In genomic region chr17:81453712-81454111, GRCh38 we compare ENCODE assay signal across 13 cellular contexts. TPM values are rescaled to one million over a fixed set of nuclear protein-coding genes. Genes with fewer than 3 reads are reported as not detected.
DNase-seq lines count a peak whose midpoint lies in the region.
"Had no signal": no experiment of that assay in that cellular context is flagged by ENCODE, and none has a peak within 500 bp of the region (broad histone marks: within the 10 kb centered on the region; RNA-seq: fewer than 3 reads in every experiment).

No MANE protein-coding gene starts in this region.

- no peaks in the 10 kb centered on the region for H3K9me2 ChIP-seq in Karpas-422 (replicated peaks; ENCODE audit: insufficient read depth, low read length)

- H3K4me1 Mint-ChIP-seq in activated T-helper 1 cell treated with anti-CD3 and anti-CD28 coated beads, Interleukin-12 subunit alpha, Interleukin-12 subunit beta, Interleukin-2, Interleukin-4 antibody, amounts not matched to agents 30 ng/mL and 10 ng/mL and 1 ng/mL, durations not matched to agents 14 hours and 24 hours and 36 hours (ENCODE audit: low read depth) = no peaks in the 10 kb centered on the region

- H4K20me1 ChIP-seq in Karpas-422 (ENCODE audit: insufficient read depth, low read depth, low read length) = no peaks in the 10 kb centered on the region; the same call in 1 of the 2 replicates

- peaks cover 2% of the 10 kb centered on the region for H3K27me3 Mint-ChIP-seq in activated T-helper 1 cell treated with anti-CD3 and anti-CD28 coated beads, Interleukin-12 subunit alpha, Interleukin-12 subunit beta, Interleukin-2, Interleukin-4 antibody, amounts not matched to agents 30 ng/mL and 10 ng/mL and 1 ng/mL, durations not matched to agents 14 hours and 24 hours and 36 hours (ENCODE audit: insufficient read depth)

- no peaks in the 10 kb centered on the region for H3K9me3 Mint-ChIP-seq in activated T-helper 1 cell treated with anti-CD3 and anti-CD28 coated beads, Interleukin-12 subunit alpha, Interleukin-12 subunit beta, Interleukin-2, Interleukin-4 antibody, amounts not matched to agents 30 ng/mL and 10 ng/mL and 1 ng/mL, durations not matched to agents 14 hours and 24 hours and 36 hours

- no peak overlapping the region for H3K27ac ChIP-seq in Karpas-422 (ENCODE audit: low read length)
- H3K27ac ChIP-seq: brain microvascular endothelial cell, uterus had no signal

- H3K27ac Mint-ChIP-seq in activated T-helper 1 cell treated with anti-CD3 and anti-CD28 coated beads, Interleukin-12 subunit alpha, Interleukin-12 subunit beta, Interleukin-2, Interleukin-4 antibody, amounts not matched to agents 30 ng/mL and 10 ng/mL and 1 ng/mL, durations not matched to agents 14 hours and 24 hours and 36 hours = no peak overlapping the region
- H3K27ac Mint-ChIP-seq: stimulated activated naive B cell treated with anti-CD40 and anti-IgM and Interleukin-4, amounts not matched to agents 10 μg/mL and 1 μg/mL and 100 μg/mL, for 72 hours had no signal

- H3K36me3 ChIP-seq in Karpas-422 (ENCODE audit: insufficient read depth, low read length) = no peaks in the 10 kb centered on the region
- H3K36me3 ChIP-seq: brain microvascular endothelial cell, uterus had no signal

- DNase-seq in activated effector memory CD4-positive, alpha-beta T cell treated with Interleukin-2 at 50 U/mL for 16 hours = peak; percentile 7
- DNase-seq in activated effector memory CD4-positive, alpha-beta T cell treated with anti-CD3 and anti-CD28 coated beads, Interleukin-2, amount 50 U/mL, for 16 hours = no peak
- peak; percentile 84 to 91 for DNase-seq in Kasumi-1 (lab: John Stamatoyannopoulos, UW)
- peak; percentile 7 for DNase-seq in activated T-helper 1 cell treated with anti-CD3 and anti-CD28 coated beads, Interleukin-12 subunit alpha, Interleukin-12 subunit beta, Interleukin-2, Interleukin-4 antibody, amounts not matched to agents 30 ng/mL and 10 ng/mL and 1 ng/mL, durations not matched to agents 14 hours and 24 hours and 36 hours (ENCODE audit: low spot score)
- DNase-seq in stimulated activated CD8-positive, alpha-beta memory T cell treated with anti-CD3 and anti-CD28 coated beads, Interleukin-4, amount 100 ng/mL, for 48 hours = peak; percentile 30
- DNase-seq in C1 segment of cervical spinal cord (lab: John Stamatoyannopoulos, UW) = no peak
- no peak for DNase-seq in occipital lobe (lab: John Stamatoyannopoulos, UW)
- DNase-seq in Karpas-422 = no peak
- DNase-seq: brain microvascular endothelial cell; stimulated activated CD4-positive, alpha-beta T cell treated with anti-CD3 and anti-CD28 coated beads, Interleukin-4, amount 100 ng/mL, for 1 hour; stimulated activated naive B cell treated with anti-CD40 and anti-IgM and Interleukin-4, amounts not matched to agents 10 μg/mL and 1 μg/mL and 100 μg/mL, for 72 hours; T-helper 9 cell; uterus had no signal

- H3K4me3 ChIP-seq in Karpas-422 (ENCODE audit: low read length) = no peak overlapping the region
- H3K4me3 ChIP-seq: uterus had no signal

- intact Hi-C loops in activated T-helper 1 cell treated with anti-CD3 and anti-CD28 coated beads, Interleukin-12 subunit alpha, Interleukin-12 subunit beta, Interleukin-2, Interleukin-4 antibody, amounts not matched to agents 30 ng/mL and 10 ng/mL and 1 ng/mL, durations not matched to agents 14 hours and 24 hours and 36 hours (cut with micrococcal nuclease) = no loop called here

- H3K27me3 ChIP-seq in Karpas-422 (ENCODE audit: low read length) = no peaks in the 10 kb centered on the region
- H3K27me3 ChIP-seq: brain microvascular endothelial cell, uterus had no signal

- H3K4me3 Mint-ChIP-seq in activated T-helper 1 cell treated with anti-CD3 and anti-CD28 coated beads, Interleukin-12 subunit alpha, Interleukin-12 subunit beta, Interleukin-2, Interleukin-4 antibody, amounts not matched to agents 30 ng/mL and 10 ng/mL and 1 ng/mL, durations not matched to agents 14 hours and 24 hours and 36 hours = no peak overlapping the region

- no peaks in the 10 kb centered on the region for H3K36me3 Mint-ChIP-seq in activated T-helper 1 cell treated with anti-CD3 and anti-CD28 coated beads, Interleukin-12 subunit alpha, Interleukin-12 subunit beta, Interleukin-2, Interleukin-4 antibody, amounts not matched to agents 30 ng/mL and 10 ng/mL and 1 ng/mL, durations not matched to agents 14 hours and 24 hours and 36 hours (ENCODE audit: low read depth)
- H3K36me3 Mint-ChIP-seq: stimulated activated naive B cell treated with anti-CD40 and anti-IgM and Interleukin-4, amounts not matched to agents 10 μg/mL and 1 μg/mL and 100 μg/mL, for 72 hours had no signal

- no peaks in the 10 kb centered on the region for H3K9me3 ChIP-seq in Karpas-422 (ENCODE audit: low read length)
- H3K9me3 ChIP-seq: uterus had no signal

- no peak overlapping the region for H3K9ac ChIP-seq in Karpas-422 (ENCODE audit: low read length)

- no peak overlapping the region for H2AFZ ChIP-seq in Karpas-422 (ENCODE audit: low read length)

- no peaks in the 10 kb centered on the region for H3K79me2 ChIP-seq in Karpas-422 (ENCODE audit: low read length)

- H3K4me2 ChIP-seq in Karpas-422 (ENCODE audit: low read depth, low read length, poor library complexity, severe bottlenecking) = no peak overlapping the region

- no peaks in the 10 kb centered on the region for H3K4me1 ChIP-seq in Karpas-422 (ENCODE audit: low read length)
- H3K4me1 ChIP-seq: uterus had no signal

RNA-seq across cellular contexts. Expression of gene BAHCC1, which starts 58.5 kb away (rescaled TPM):
- total RNA-seq in activated T-helper 1 cell treated with anti-CD3 and anti-CD28 coated beads, Interleukin-12 subunit alpha, Interleukin-12 subunit beta, Interleukin-2, Interleukin-4 antibody, amounts not matched to agents 30 ng/mL and 10 ng/mL and 1 ng/mL, durations not matched to agents 14 hours and 24 hours and 36 hours = 0.02 and 0.08 TPM in 2 replicates
- 7.6 TPM for total RNA-seq in occipital lobe
- not detected in 2 replicates for total RNA-seq in Karpas-422 (2014; rRNA removed; shearing (Covaris generic); ENCODE audit: low replicate concordance)

RNA-seq across cellular contexts. Expression of gene ACTG1, which starts 58.9 kb away (rescaled TPM):
- total RNA-seq in activated T-helper 1 cell treated with anti-CD3 and anti-CD28 coated beads, Interleukin-12 subunit alpha, Interleukin-12 subunit beta, Interleukin-2, Interleukin-4 antibody, amounts not matched to agents 30 ng/mL and 10 ng/mL and 1 ng/mL, durations not matched to agents 14 hours and 24 hours and 36 hours = 3,516 TPM in 2 replicates
- total RNA-seq in occipital lobe = 3,469 TPM
- total RNA-seq in Karpas-422 (2014; rRNA removed; shearing (Covaris generic); ENCODE audit: low replicate concordance) = 2,634 and 2,913 TPM in 2 replicates

Comparison
In these comparisons a context has a peak if more than half of its experiments do, and no peak if none do; other contexts are left out.
1. DNase-seq: peak in activated effector memory CD4-positive, alpha-beta T cell treated with Interleukin-2 at 50 U/mL for 16 hours (single experiment), Kasumi-1 (2 of 2), activated T-helper 1 cell treated with anti-CD3 and anti-CD28 coated beads, Interleukin-12 subunit alpha, Interleukin-12 subunit beta, Interleukin-2, Interleukin-4 antibody, amounts not matched to agents 30 ng/mL and 10 ng/mL and 1 ng/mL, durations not matched to agents 14 hours and 24 hours and 36 hours (single experiment) and stimulated activated CD8-positive, alpha-beta memory T cell treated with anti-CD3 and anti-CD28 coated beads, Interleukin-4, amount 100 ng/mL, for 48 hours (single experiment); none in activated effector memory CD4-positive, alpha-beta T cell treated with anti-CD3 and anti-CD28 coated beads, Interleukin-2, amount 50 U/mL, for 16 hours (single experiment), C1 segment of cervical spinal cord (0 of 14), occipital lobe (single experiment) and Karpas-422 (single experiment).